In the genomic region with DNA sequence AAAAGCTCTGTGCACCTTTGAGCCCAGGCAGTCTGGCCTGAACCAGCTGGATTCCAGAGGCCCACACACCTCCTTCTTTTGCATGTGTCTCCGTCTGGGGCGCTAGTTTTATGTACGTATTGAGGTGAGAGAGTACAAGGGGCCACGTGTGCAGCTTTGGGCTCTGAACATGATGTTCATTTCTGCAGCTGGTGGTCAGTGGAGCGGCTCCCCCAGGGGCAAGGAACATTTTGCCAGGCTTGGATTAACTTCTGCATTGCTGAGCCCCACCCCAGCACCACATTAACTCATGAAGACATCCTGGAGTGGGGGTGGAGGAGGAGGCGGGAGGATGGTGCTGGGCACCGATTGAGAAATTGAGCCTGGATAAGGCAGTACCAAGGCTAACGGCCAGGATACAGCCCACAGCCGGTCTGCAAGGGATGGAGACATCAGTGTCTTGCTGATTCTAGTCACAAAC, we compare ENCODE assay signal across 14 cellular contexts. TPM values are rescaled to one million over a fixed set of nuclear protein-coding genes. Genes with fewer than 3 reads are reported as not detected.
A peak's percentile ranks its signal among the peaks of the same experiment; 100 is the strongest.
DNase-seq lines count a peak whose midpoint lies in the region; ATAC-seq and TF ChIP-seq lines count a peak whose summit lies in the region.
"Had no signal": no experiment of that assay in that cellular context is flagged by ENCODE, and none has a peak within 500 bp of the region (broad histone marks: within the 10 kb centered on the region; RNA-seq: fewer than 3 reads in every experiment).

No MANE protein-coding gene starts in this region.

- DNase-seq in Right ventricle myocardium inferior (ENCODE audit: missing footprints) (peak; percentile 41), Right ventricle myocardium superior (no peak), myocyte (ENCODE audit: low read depth) (peak; percentile 63), uterus (peak; percentile 38 to 55), D341Med (ENCODE audit: low spot score) (no peak)
- DNase-seq in activated effector memory CD4-positive, alpha-beta T cell treated with anti-CD3 and anti-CD28 coated beads, Interleukin-2, amount 50 U/mL, for 16 hours = no peak
- no peak for DNase-seq in activated CD8-positive, alpha-beta memory T cell treated with anti-CD3 and anti-CD28 coated beads, Interleukin-2, amount 10 ng/mL, durations not matched to agents 7 days and 5 days
- DNase-seq: ACHN; activated CD4-positive, CD25-positive, alpha-beta regulatory T cell treated with anti-CD3 and anti-CD28 coated beads, Interleukin-2, amount 50 U/mL, for 72 hours; foreskin melanocyte had no signal

- peaks cover 15% of the 10 kb centered on the region for H3K4me1 Mint-ChIP-seq in activated CD8-positive, alpha-beta memory T cell treated with anti-CD3 and anti-CD28 coated beads, Interleukin-2, amount 10 ng/mL, durations not matched to agents 7 days and 5 days

- H3K9ac ChIP-seq in endocrine pancreas (ENCODE audit: control insufficient read depth, insufficient read depth, low read length) = peak overlapping the region; percentile 26

- H3K27me3 ChIP-seq in endocrine pancreas (ENCODE audit: control insufficient read depth, insufficient read depth, low read length) = no peaks in the 10 kb centered on the region
- no peaks in the 10 kb centered on the region for H3K27me3 ChIP-seq in uterus

- TF ChIP-seq POLR2A in uterus (IDR thresholded peaks at IDR 0.05) = no peak

- no peak for TF ChIP-seq CTCF in uterus (IDR thresholded peaks at IDR 0.05)

- H3K9me3 ChIP-seq in endocrine pancreas (ENCODE audit: control insufficient read depth, low read length) (no peaks in the 10 kb centered on the region), uterus (no peaks in the 10 kb centered on the region)

- no peaks in the 10 kb centered on the region for H3K4me1 ChIP-seq in endocrine pancreas (ENCODE audit: control insufficient read depth, insufficient read depth, low read length)
- H3K4me1 ChIP-seq in uterus = peaks cover 9 to 22% of the 10 kb centered on the region in 2 donors

- H3K36me3 ChIP-seq in endocrine pancreas (ENCODE audit: control insufficient read depth, insufficient read depth, low read length) = no peaks in the 10 kb centered on the region
- no peaks in the 10 kb centered on the region for H3K36me3 ChIP-seq in uterus

- CTCF ChIA-PET in activated CD8-positive, alpha-beta memory T cell treated with anti-CD3 and anti-CD28 coated beads, Interleukin-2, amount 10 ng/mL, durations not matched to agents 7 days and 5 days (lab: Charles Lee) = interaction anchor here (0.9 to 18.1 kb wide), 7 partner anchors 9 to 107 kb away, joined by 3 to 318 read pairs (median 4); no protein-coding TSS in a partner anchor

- ATAC-seq in Right ventricle myocardium inferior (no peak), Right ventricle myocardium superior (ENCODE audit: poor library complexity) (no peak)
- ATAC-seq in activated CD8-positive, alpha-beta memory T cell treated with anti-CD3 and anti-CD28 coated beads, Interleukin-2, amount 10 ng/mL, durations not matched to agents 7 days and 5 days = no peak

- H3K4me3 Mint-ChIP-seq in activated CD8-positive, alpha-beta memory T cell treated with anti-CD3 and anti-CD28 coated beads, Interleukin-2, amount 10 ng/mL, durations not matched to agents 7 days and 5 days = no peak overlapping the region
- H3K4me3 Mint-ChIP-seq: central memory CD8-positive, alpha-beta T cell had no signal

- H3K27ac Mint-ChIP-seq in activated CD8-positive, alpha-beta memory T cell treated with anti-CD3 and anti-CD28 coated beads, Interleukin-2, amount 10 ng/mL, durations not matched to agents 7 days and 5 days = no peak overlapping the region

- H3K27me3 Mint-ChIP-seq in activated CD8-positive, alpha-beta memory T cell treated with anti-CD3 and anti-CD28 coated beads, Interleukin-2, amount 10 ng/mL, durations not matched to agents 7 days and 5 days = peaks cover 48% of the 10 kb centered on the region

- peak overlapping the region; percentile 82 to 94 for H3K27ac ChIP-seq in uterus

- H3K4me3 ChIP-seq in endocrine pancreas (ENCODE audit: control insufficient read depth, insufficient read depth, low read length) (no peak overlapping the region), uterus (no peak overlapping the region)
- H3K4me3 ChIP-seq: lung, skin epidermis had no signal

- intact Hi-C loops in Right ventricle myocardium inferior (cut with DNase I) (no loop called here), Right ventricle myocardium superior (cut with DNase I) (no loop called here), uterus (cut with DNase I; ENCODE audit: low total_unique reads) (no loop called here)

- no peaks in the 10 kb centered on the region for H3K36me3 Mint-ChIP-seq in activated CD8-positive, alpha-beta memory T cell treated with anti-CD3 and anti-CD28 coated beads, Interleukin-2, amount 10 ng/mL, durations not matched to agents 7 days and 5 days

- no peaks in the 10 kb centered on the region for H3K9me3 Mint-ChIP-seq in activated CD8-positive, alpha-beta memory T cell treated with anti-CD3 and anti-CD28 coated beads, Interleukin-2, amount 10 ng/mL, durations not matched to agents 7 days and 5 days (ENCODE audit: low read depth)
- H3K9me3 Mint-ChIP-seq: central memory CD8-positive, alpha-beta T cell had no signal

RNA-seq across cellular contexts. Expression of a gene that starts 13.8 kb away (rescaled TPM):
- total RNA-seq in Right ventricle myocardium inferior (140 TPM), Right ventricle myocardium superior (136 TPM), myocyte (10.0 and 18.4 TPM in 2 replicates), uterus (10 to 100 TPM in 1 of 4 donors, 1 to 10 TPM in 1, under 1 TPM in 1, not detected in 1; 0.29 to 28.2 (median 2.1) TPM)
- polyA plus RNA-seq in myocyte (2012) = 19.2 TPM
- total RNA-seq in activated CD8-positive, alpha-beta memory T cell treated with anti-CD3 and anti-CD28 coated beads, Interleukin-2, amount 10 ng/mL, durations not matched to agents 7 days and 5 days = under 1 TPM; 0.28 to 0.76 TPM

RNA-seq across cellular contexts. Expression of a gene that starts 21.2 kb away (rescaled TPM):
- total RNA-seq in Right ventricle myocardium inferior = not detected
- not detected for total RNA-seq in Right ventricle myocardium superior
- total RNA-seq in myocyte = 0.05 and 0.31 TPM in 2 replicates
- not detected for polyA plus RNA-seq in myocyte (2012)
- under 1 TPM in 2 of 4 donors, not detected in 2; 0.07 to 0.26 TPM for total RNA-seq in uterus
- not detected for total RNA-seq in activated CD8-positive, alpha-beta memory T cell treated with anti-CD3 and anti-CD28 coated beads, Interleukin-2, amount 10 ng/mL, durations not matched to agents 7 days and 5 days
- total RNA-seq: lung had no signal
- polyA plus RNA-seq: lung had no signal

RNA-seq across cellular contexts. Expression of a gene that starts 27.0 kb away (rescaled TPM):
- total RNA-seq in Right ventricle myocardium inferior = 17.5 TPM
- 15.1 TPM for total RNA-seq in Right ventricle myocardium superior
- 71.5 and 72.1 TPM in 2 replicates for total RNA-seq in myocyte
- 58.2 TPM for polyA plus RNA-seq in myocyte (2012)
- total RNA-seq in uterus = 10 to 100 TPM in 3 of 4 donors, 1 to 10 TPM in 1; 6.5 to 40.2 (median 35.7) TPM
- not detected for total RNA-seq in activated CD8-positive, alpha-beta memory T cell treated with anti-CD3 and anti-CD28 coated beads, Interleukin-2, amount 10 ng/mL, durations not matched to agents 7 days and 5 days

RNA-seq across cellular contexts. Expression of a gene that starts 33.4 kb away (rescaled TPM):
- total RNA-seq in Right ventricle myocardium inferior (13.1 TPM), Right ventricle myocardium superior (12.9 TPM), myocyte (2.6 and 3.8 TPM in 2 replicates), uterus (10 to 100 TPM in 1 of 4 donors, 1 to 10 TPM in 3; 3.3 to 23.1 (median 6.8) TPM)
- 27.3 TPM for polyA plus RNA-seq in myocyte (2012)
- total RNA-seq in activated CD8-positive, alpha-beta memory T cell treated with anti-CD3 and anti-CD28 coated beads, Interleukin-2, amount 10 ng/mL, durations not matched to agents 7 days and 5 days = 10 to 100 TPM; 38.7 to 42.1 TPM

RNA-seq across cellular contexts. Expression of a gene that starts 50.8 kb away (rescaled TPM):
- total RNA-seq in Right ventricle myocardium inferior (68.7 TPM), Right ventricle myocardium superior (41.9 TPM), myocyte (57.3 and 68.7 TPM in 2 replicates), uterus (100 to 1,000 TPM; 228 to 564 (median 354) TPM)
- polyA plus RNA-seq in myocyte (2012) = 6.6 TPM
- 1 to 10 TPM; 2.5 to 3.9 TPM for total RNA-seq in activated CD8-positive, alpha-beta memory T cell treated with anti-CD3 and anti-CD28 coated beads, Interleukin-2, amount 10 ng/mL, durations not matched to agents 7 days and 5 days

Comparison
In these comparisons a context has a peak if more than half of its experiments do, and no peak if none do; other contexts are left out.
1. DNase-seq: peak in Right ventricle myocardium inferior (single experiment), myocyte (single experiment) and uterus (2 of 2); none in Right ventricle myocardium superior (single experiment), activated effector memory CD4-positive, alpha-beta T cell treated with anti-CD3 and anti-CD28 coated beads, Interleukin-2, amount 50 U/mL, for 16 hours (single experiment), D341Med (single experiment) and activated CD8-positive, alpha-beta memory T cell treated with anti-CD3 and anti-CD28 coated beads, Interleukin-2, amount 10 ng/mL, durations not matched to agents 7 days and 5 days (single experiment).
2. RNA of a gene that starts 27.0 kb away (total RNA-seq): 71.5 to 72.1 TPM in myocyte, 6.5 to 40.2 TPM in uterus, 17.5 TPM in Right ventricle myocardium inferior (single experiment) and 15.1 TPM in Right ventricle myocardium superior (single experiment); not detected in activated CD8-positive, alpha-beta memory T cell treated with anti-CD3 and anti-CD28 coated beads, Interleukin-2, amount 10 ng/mL, durations not matched to agents 7 days and 5 days; every median in the first group is over 4 times any median in the second.